Comparison of ENCODE assay signal across 8 cellular contexts in genomic region chr6:149129401-149130077, GRCh38.
DNase-seq lines count a peak whose midpoint lies in the region; ATAC-seq and TF ChIP-seq lines count a peak whose summit lies in the region.

No MANE protein-coding gene starts in this region.

- POLR2A ChIA-PET in WTC11 (lab: Charles Lee): no interaction called here

- H3K27me3 Mint-ChIP-seq in WTC11 (ENCODE audit: low read depth): peaks cover 5% of the 10 kb centered on the region; the same call in 1 of the 2 replicates

- H3K9me3 Mint-ChIP-seq in WTC11: peaks cover 17% of the 10 kb centered on the region

- in situ Hi-C loops in Caki2 (cut with HindIII; ENCODE audit: low pct_unique_long_range_greater_than_20kb, low sequenced_read_pairs): no loop called here

- no peak overlapping the region for H3K27ac Mint-ChIP-seq in WTC11

- no peak for TF ChIP-seq CTCF in WERI-Rb-1 (IDR thresholded peaks at IDR 0.05; ENCODE audit: low read depth, low read length)
- TF ChIP-seq CTCF in dorsolateral prefrontal cortex (IDR thresholded peaks at IDR 0.05 in 54 of 56, conservative IDR thresholded peaks at IDR 0.05 in 2 of 56; ENCODE audit: low read depth in 1 of 56, partially characterized antibody in 56 of 56): no peak
- no peak for TF ChIP-seq CTCF in WTC11 (IDR thresholded peaks at IDR 0.05)

- DNase-seq in Caki2 (ENCODE audit: low read depth): peak; percentile 83
- DNase-seq in WERI-Rb-1: peak; percentile 43
- DNase-seq in kidney glomerular epithelial cell (lab: John Stamatoyannopoulos, UW): peak; percentile 78
- no peak for DNase-seq in dorsolateral prefrontal cortex
- no peak for DNase-seq in WTC11 (ENCODE audit: low spot score)

- no peaks in the 10 kb centered on the region for H3K36me3 Mint-ChIP-seq in WTC11

- ATAC-seq in HG03342 (IDR thresholded peaks at IDR 0.05; ENCODE audit: unreplicated experiment): peak; percentile 57
- no peak for ATAC-seq in WTC11
- no peak for ATAC-seq in GM21723 (IDR thresholded peaks at IDR 0.05; ENCODE audit: unreplicated experiment)
- no peak for ATAC-seq in GM18858 (IDR thresholded peaks at IDR 0.05; ENCODE audit: unreplicated experiment)

- intact Hi-C loops in dorsolateral prefrontal cortex (cut with DNase I): loop anchor here in 1 of 2 donors (10.0 kb wide), 1 partner anchor 75 kb away; no protein-coding TSS in a partner anchor

- no peak overlapping the region for H3K4me3 ChIP-seq in WERI-Rb-1 (ENCODE audit: low read depth, low read length)
- no peak overlapping the region for H3K4me3 ChIP-seq in dorsolateral prefrontal cortex

- CTCF ChIA-PET in WTC11 (lab: Charles Lee): no interaction called here

- no peaks in the 10 kb centered on the region for H3K9me3 ChIP-seq in WERI-Rb-1 (ENCODE audit: severe bottlenecking)

- no peak overlapping the region for H3K4me3 Mint-ChIP-seq in WTC11

- no peaks in the 10 kb centered on the region for H3K36me3 ChIP-seq in WERI-Rb-1

- H3K27me3 ChIP-seq in WERI-Rb-1 (ENCODE audit: insufficient read depth, low read depth, severe bottlenecking): no peaks in the 10 kb centered on the region
- no peaks in the 10 kb centered on the region for H3K27me3 ChIP-seq in dorsolateral prefrontal cortex

- H3K4me1 Mint-ChIP-seq in WTC11: no peaks in the 10 kb centered on the region

- H3K27ac ChIP-seq in WERI-Rb-1 (no peak overlapping the region), dorsolateral prefrontal cortex (no peak overlapping the region)

TF ChIP-seq in WTC11, 78 proteins besides CTCF, POLR2A, EP300 and RAD21:
- TF ChIP-seq FOXP1 (CRISPR knock-in tag; IDR thresholded peaks at IDR 0.05; ENCODE audit: borderline replicate concordance) (no peak), CDX4 (CRISPR knock-in tag; IDR thresholded peaks at IDR 0.05; ENCODE audit: borderline replicate concordance) (no peak), JUN (CRISPR knock-in tag; IDR thresholded peaks at IDR 0.05) (no peak), IRF2 (CRISPR knock-in tag; IDR thresholded peaks at IDR 0.05; ENCODE audit: borderline replicate concordance, low read depth) (no peak), ZNF396 (CRISPR knock-in tag; IDR thresholded peaks at IDR 0.05; ENCODE audit: borderline replicate concordance) (no peak), ZNF425 (CRISPR knock-in tag; conservative IDR thresholded peaks at IDR 0.05) (no peak)

Comparison
In these comparisons a context has a peak if more than half of its experiments do, and no peak if none do; other contexts are left out.
1. DNase-seq: peak in Caki2 (single experiment), WERI-Rb-1 (single experiment) and kidney glomerular epithelial cell (single experiment); none in dorsolateral prefrontal cortex (0 of 10) and WTC11 (single experiment).